24 cellular contexts compared by ENCODE assay signal in genomic region chrY:7056886-7057285, GRCh38.
"Had no signal": no experiment of that assay in that cellular context is flagged by ENCODE, and none has a peak within 500 bp of the region (broad histone marks: within the 10 kb centered on the region; RNA-seq: fewer than 3 reads in every experiment).

No MANE protein-coding gene starts in this region.

- H3K4me3 ChIP-seq: dorsolateral prefrontal cortex, gastrocnemius medialis, lung, mucosa of descending colon, neural progenitor cell, right atrium auricular region, stomach, thyroid gland, vagina had no signal

- FAIRE-seq: colon, keratinocyte had no signal

- DNase-seq: dorsolateral prefrontal cortex; effector CD4-positive, alpha-beta T cell; erythroblast; gastrocnemius medialis; head of caudate nucleus; mesenchymal stem cell; naive B cell; stimulated activated CD4-positive, alpha-beta T cell treated with anti-CD3 and anti-CD28 coated beads, Interleukin-2, amount 100 ng/mL, for 24 hours; stimulated activated CD4-positive, alpha-beta T cell treated with anti-CD3 and anti-CD28 coated beads, Interleukin-4, amount 100 ng/mL, for 24 hours; stimulated activated naive CD4-positive, alpha-beta T cell treated with Interleukin-2 at 50 U/mL for 16 hours; stomach; thyroid gland had no signal

- ATAC-seq: gastrocnemius medialis; left lobe of liver; mucosa of descending colon; natural killer cell treated with Interleukin-12 subunit alpha and Interleukin-12 subunit beta and Interleukin-15 and Interleukin-18, amount 100 ng/mL, for 72 hours; sciatic nerve; stimulated activated effector memory CD8-positive, alpha-beta T cell treated with anti-CD3 and anti-CD28 coated beads, Interleukin-12 subunit alpha, Interleukin-12 subunit beta, amount 100 ng/mL, for 72 hours had no signal

- H3K27me3 ChIP-seq: dorsolateral prefrontal cortex, gastrocnemius medialis, neural progenitor cell, right atrium auricular region, stomach, thyroid gland, vagina had no signal

- H3K4me2 ChIP-seq: neural progenitor cell had no signal

- H3K27ac ChIP-seq: dorsolateral prefrontal cortex, gastrocnemius medialis, neural progenitor cell, parathyroid adenoma, right atrium auricular region, stomach, thyroid gland, vagina had no signal

- H3K4me1 ChIP-seq: gastrocnemius medialis, neural progenitor cell, parathyroid adenoma, right atrium auricular region, stomach, thyroid gland, vagina had no signal

- H2AFZ ChIP-seq: neural progenitor cell, parathyroid adenoma had no signal

- H3K9me3 ChIP-seq: gastrocnemius medialis, mucosa of descending colon, right atrium auricular region, stomach, thyroid gland, vagina had no signal

- H3K79me2 ChIP-seq: parathyroid adenoma had no signal

- H3K36me3 ChIP-seq: gastrocnemius medialis, neural progenitor cell, right atrium auricular region, stomach, thyroid gland, vagina had no signal

- H3K9ac ChIP-seq: neural progenitor cell, parathyroid adenoma had no signal
